In genomic region chr2:46013726-46014125, GRCh38 we compare ENCODE assay signal across 15 cellular contexts.
DNase-seq lines count a peak whose midpoint lies in the region; ATAC-seq, FAIRE-seq and TF ChIP-seq lines count a peak whose summit lies in the region.
"Had no signal": no experiment of that assay in that cellular context is flagged by ENCODE, and none has a peak within 500 bp of the region (broad histone marks: within the 10 kb centered on the region; RNA-seq: fewer than 3 reads in every experiment).

No MANE protein-coding gene starts in this region.

- H3K9ac ChIP-seq in HepG2 (ENCODE audit: insufficient read depth, low read depth, low read length) (no peak overlapping the region), IMR-90 (ENCODE audit: low read depth, low read length) (no peak overlapping the region), mesendoderm (ENCODE audit: low read length) (no peak overlapping the region)

- peak overlapping the region; percentile 10; the same call in 1 of the 2 replicates for H4K91ac ChIP-seq in IMR-90 (ENCODE audit: insufficient read depth, low read depth, low read length)

- in situ Hi-C loops in HepG2 (cut with HindIII; ENCODE audit: extremely low pct_ligation_motif_present, low pct_unique_long_range_greater_than_20kb) (loop anchor here (10.0 kb wide), 1 partner anchor 351 kb away; no protein-coding TSS in a partner anchor), IMR-90 (cut with MboI; ENCODE audit: low sequenced_read_pairs) (loop anchor here (25.0 kb wide), 1 partner anchor 349 kb away; no protein-coding TSS in a partner anchor)

- no peaks in the 10 kb centered on the region for H4K20me1 ChIP-seq in HepG2 (ENCODE audit: insufficient read depth, low read length)
- no peaks in the 10 kb centered on the region for H4K20me1 ChIP-seq in IMR-90 (ENCODE audit: insufficient read depth, low read length)

- H3K9me3 ChIP-seq in HepG2 (ENCODE audit: low read length) (no peaks in the 10 kb centered on the region), right lobe of liver (no peaks in the 10 kb centered on the region), IMR-90 (ENCODE audit: control insufficient read depth, insufficient read depth, low read length) (no peaks in the 10 kb centered on the region), MG63 (no peaks in the 10 kb centered on the region), ovary (no peaks in the 10 kb centered on the region)

- intact Hi-C loops in HepG2 (cut with micrococcal nuclease; ENCODE audit: unreplicated experiment) (loop anchor here (5.0 kb wide), 1 partner anchor 284 kb away; the partner anchor contains the start of gene EPAS1), right lobe of liver (cut with DNase I) (loop anchor here in 1 of 2 donors (10.0 kb wide), 1 partner anchor 351 kb away; no protein-coding TSS in a partner anchor), IMR-90 (cut with micrococcal nuclease) (no loop called here), ovary (cut with DNase I) (loop anchor here in 2 of 4 donors (5.0 to 10.0 kb wide), 2 partner anchors 349 to 351 kb away; no protein-coding TSS in a partner anchor)

- H4K5ac ChIP-seq in IMR-90 (ENCODE audit: low read depth, low read length) (peak overlapping the region; percentile 53; the same call in 1 of the 2 replicates), mesendoderm (ENCODE audit: low read length) (no peak overlapping the region)

- H3K14ac ChIP-seq in IMR-90 (replicated peaks; ENCODE audit: low read depth, low read length): no peak overlapping the region

- peaks cover 8 to 32% of the 10 kb centered on the region in 2 experiments for H3K79me1 ChIP-seq in IMR-90 (ENCODE audit: low read depth in 1 of 2, low read length in 2 of 2)
- H3K79me1 ChIP-seq in mesendoderm (ENCODE audit: low read length): no peaks in the 10 kb centered on the region

- H4K8ac ChIP-seq in IMR-90 (ENCODE audit: low read depth in 2 of 2, low read length in 2 of 2): no peak overlapping the region
- H4K8ac ChIP-seq in mesendoderm (ENCODE audit: low read depth, low read length): no peak overlapping the region

- H3K4ac ChIP-seq in IMR-90 (ENCODE audit: low read depth, low read length) (peak overlapping the region; percentile 9), mesendoderm (ENCODE audit: low read depth, low read length) (peak overlapping the region; percentile 9)

- H3K4me1 ChIP-seq in HepG2 (ENCODE audit: insufficient read depth, low read length) (no peaks in the 10 kb centered on the region), right lobe of liver (peaks cover 0 to 17% (median 8%) of the 10 kb centered on the region in 4 donors), IMR-90 (ENCODE audit: control insufficient read depth, insufficient read depth, low read length) (peaks cover 28% of the 10 kb centered on the region), mesendoderm (ENCODE audit: control insufficient read depth, low read depth, low read length) (peaks cover 12% of the 10 kb centered on the region), ovary (ENCODE audit: insufficient read depth) (no peaks in the 10 kb centered on the region)

- H2AFZ ChIP-seq in HepG2 (ENCODE audit: low read length) (no peak overlapping the region), IMR-90 (replicated peaks; ENCODE audit: low read length, poor library complexity) (no peak overlapping the region)

- CTCF ChIA-PET in HepG2 (lab: Yijun Ruan, JAX; ENCODE audit: low intra/inter-chr PET ratio, low total read pairs) (no interaction called here), IMR-90 (lab: Yijun Ruan, JAX) (interaction anchor here (1.4 to 1.7 kb wide), 2 partner anchors 16 to 280 kb away, joined by 4 read pairs; no protein-coding TSS in a partner anchor)

- H3K79me2 ChIP-seq in HepG2 (ENCODE audit: insufficient read depth, low read length) (no peaks in the 10 kb centered on the region), mesendoderm (ENCODE audit: control insufficient read depth, insufficient read depth, low read length) (no peaks in the 10 kb centered on the region)

- DNase-seq in HepG2 (ENCODE audit: low spot score): no peak
- no peak for DNase-seq in right lobe of liver
- DNase-seq in IMR-90: no peak
- DNase-seq in mesendoderm: no peak
- DNase-seq in MG63: no peak
- no peak for DNase-seq in ovary
- no peak for DNase-seq in NCI-H1092 (lab: John Stamatoyannopoulos, UW)
- DNase-seq: ACHN; C1 segment of cervical spinal cord; Calu3; CD4-positive, alpha-beta T cell; DMS 273 treated with DMSO at 0.1 percent for 48 hours; DMS79 had no signal

- H3K56ac ChIP-seq in IMR-90 (ENCODE audit: extremely low read depth, insufficient read depth, low read length) (no peak overlapping the region), mesendoderm (ENCODE audit: low read length) (no peak overlapping the region)

- TF ChIP-seq EP300 in HepG2 (IDR thresholded peaks at IDR 0.05; ENCODE audit: low read depth in 2 of 2, low read length in 2 of 2) (no peak), HepG2 (CRISPR knock-in tag; IDR thresholded peaks at IDR 0.05; ENCODE audit: borderline replicate concordance) (no peak), ovary (IDR thresholded peaks at IDR 0.05) (no peak)

- dilution Hi-C loops in IMR-90 (cut with HindIII; ENCODE audit: low sequenced_read_pairs, unreplicated experiment): no loop called here

- H2AK5ac ChIP-seq in IMR-90 (ENCODE audit: low read depth, low read length) (peak overlapping the region; percentile 10; the same call in 1 of the 2 replicates), mesendoderm (ENCODE audit: low read length) (no peak overlapping the region)

- TF ChIP-seq POLR2A in HepG2 (IDR thresholded peaks at IDR 0.05; ENCODE audit: insufficient read depth in 1 of 2, low read depth in 2 of 2, low read length in 2 of 2): no peak
- TF ChIP-seq POLR2A in right lobe of liver (IDR thresholded peaks at IDR 0.05): no peak
- no peak for TF ChIP-seq POLR2A in IMR-90 (IDR thresholded peaks at IDR 0.05; ENCODE audit: low read depth, low read length)
- TF ChIP-seq POLR2A in ovary (IDR thresholded peaks at IDR 0.05): no peak

- H3K27ac ChIP-seq in HepG2 (ENCODE audit: extremely low read length, insufficient read depth, low read length): no peak overlapping the region
- no peak overlapping the region for H3K27ac ChIP-seq in right lobe of liver
- H3K27ac ChIP-seq in IMR-90 (ENCODE audit: insufficient read depth, low read length): no peak overlapping the region
- no peak overlapping the region for H3K27ac ChIP-seq in mesendoderm (ENCODE audit: low read depth, low read length)
- H3K27ac ChIP-seq in ovary: no peak overlapping the region

- ATAC-seq in HepG2: no peak
- no peak for ATAC-seq in right lobe of liver
- no peak for ATAC-seq in IMR-90 (ENCODE audit: low read depth)
- ATAC-seq: GM12878 had no signal

- FAIRE-seq in HepG2 (lab: Jason Lieb, UNC): no peak
- FAIRE-seq: GM12878, GM18507 had no signal

- H3K4me3 ChIP-seq in HepG2 (replicated peaks in 1 of 3; ENCODE audit: insufficient read depth in 1 of 3, low read depth in 2 of 3, low read length in 3 of 3): no peak overlapping the region
- no peak overlapping the region for H3K4me3 ChIP-seq in right lobe of liver
- H3K4me3 ChIP-seq in IMR-90 (ENCODE audit: insufficient read depth, low read depth, low read length): no peak overlapping the region
- H3K4me3 ChIP-seq in mesendoderm (ENCODE audit: low read length): no peak overlapping the region
- no peak overlapping the region for H3K4me3 ChIP-seq in MG63
- H3K4me3 ChIP-seq in ovary: no peak overlapping the region
- H3K4me3 ChIP-seq: GM12878 had no signal

- TF ChIP-seq CTCF in HepG2 (CRISPR knock-in tag; IDR thresholded peaks at IDR 0.05) (no peak), right lobe of liver (IDR thresholded peaks at IDR 0.05) (no peak), IMR-90 (conservative IDR thresholded peaks at IDR 0.05; ENCODE audit: low read depth, low read length) (no peak), ovary (IDR thresholded peaks at IDR 0.05) (no peak)

- H2BK20ac ChIP-seq in IMR-90 (ENCODE audit: low read depth, low read length): 0 out of 2 replicates have a peak overlapping the region, but pooled peaks have one; percentile 42

- H3K27me3 ChIP-seq in HepG2 (ENCODE audit: control insufficient read depth in 1 of 2, insufficient read depth in 2 of 2, low read length in 2 of 2): no peaks in the 10 kb centered on the region
- no peaks in the 10 kb centered on the region for H3K27me3 ChIP-seq in right lobe of liver
- no peaks in the 10 kb centered on the region for H3K27me3 ChIP-seq in IMR-90 (ENCODE audit: control insufficient read depth, insufficient read depth, low read length)
- no peaks in the 10 kb centered on the region for H3K27me3 ChIP-seq in mesendoderm (ENCODE audit: insufficient read depth, low read length, poor library complexity)
- H3K27me3 ChIP-seq in MG63: no peaks in the 10 kb centered on the region
- H3K27me3 ChIP-seq in ovary: no peaks in the 10 kb centered on the region

- H2BK5ac ChIP-seq in IMR-90 (ENCODE audit: low read depth, low read length, poor library complexity, severe bottlenecking): peak overlapping the region; percentile 26
- no peak overlapping the region for H2BK5ac ChIP-seq in mesendoderm (ENCODE audit: low read length)

- H2AK9ac ChIP-seq in IMR-90 (replicated peaks; ENCODE audit: low read depth, low read length, poor library complexity): no peak overlapping the region

- BruUV-seq in HepG2 (replicated peaks; lab: Mats Ljungman, UMichigan) (no TSS peak), IMR-90 (replicated peaks; lab: Mats Ljungman, UMichigan) (no TSS peak)

- H3K18ac ChIP-seq in IMR-90 (ENCODE audit: low read depth, low read length): peak overlapping the region; percentile 62; the same call in 1 of the 2 replicates
- no peak overlapping the region for H3K18ac ChIP-seq in mesendoderm (ENCODE audit: low read length)

- H2BK15ac ChIP-seq in IMR-90 (ENCODE audit: low read depth, low read length) (peak overlapping the region; percentile 39; the same call in 2 of the 3 replicates), mesendoderm (replicated peaks; ENCODE audit: low read depth) (peak overlapping the region; percentile 9)

- POLR2A ChIA-PET in HepG2 (lab: Yijun Ruan, JAX): no interaction called here
- POLR2A ChIA-PET in IMR-90 (lab: Charles Lee; ENCODE audit: unreplicated experiment): no interaction called here

- H3K36me3 ChIP-seq in HepG2 (replicated peaks in 1 of 2; ENCODE audit: control insufficient read depth in 1 of 2, insufficient read depth in 2 of 2, low read length in 2 of 2) (no peaks in the 10 kb centered on the region), right lobe of liver (peaks cover 0 to 3% (median 0%) of the 10 kb centered on the region in 4 donors), IMR-90 (ENCODE audit: control insufficient read depth, insufficient read depth, low read length) (peaks cover 5% of the 10 kb centered on the region), mesendoderm (ENCODE audit: control insufficient read depth, insufficient read depth, low read length) (no peaks in the 10 kb centered on the region), MG63 (peaks cover 42% of the 10 kb centered on the region), ovary (no peaks in the 10 kb centered on the region)

- H2BK120ac ChIP-seq in IMR-90 (ENCODE audit: low read depth, low read length): peak overlapping the region; percentile 69
- H2BK120ac ChIP-seq in mesendoderm (ENCODE audit: low read depth, low read length): no peak overlapping the region

- H3K4me2 ChIP-seq in HepG2 (ENCODE audit: low read depth, low read length): no peak overlapping the region
- H3K4me2 ChIP-seq in IMR-90 (ENCODE audit: low read depth, low read length): no peak overlapping the region
- no peak overlapping the region for H3K4me2 ChIP-seq in mesendoderm (ENCODE audit: low read length)

- WGBS in HepG2 (ENCODE audit: low lambda C conversion rate): 92% methylated on average over 5 of the region's 5 CpGs
- 93% methylated on average over 4 of the region's 5 CpGs for WGBS in right lobe of liver (ENCODE audit: insufficient coverage, low coverage, low lambda C conversion rate, missing lambda C conversion rate)
- WGBS in IMR-90 (ENCODE audit: extremely low coverage in 2 of 2, insufficient read length in 1 of 2), 2 experiments: 100% methylated on average over 3 of the region's 5 CpGs; no CpG with 5 or more reads in 1 of the 2 experiments
- WGBS in mesendoderm (ENCODE audit: extremely low coverage, insufficient coverage, low lambda C conversion rate): no CpG with 5 or more reads among the region's 5 CpGs
- whole genome bisulfite sequencing in ovary, 3 donors: 93 to 98% (median 95%) methylated on average over 5 of the region's 5 CpGs

- H3K9me1 ChIP-seq in IMR-90 (ENCODE audit: insufficient read depth, low read length): peaks cover 18% of the 10 kb centered on the region

- no peak for TF ChIP-seq RAD21 in HepG2 (CRISPR knock-in tag; IDR thresholded peaks at IDR 0.05)
- TF ChIP-seq RAD21 in IMR-90 (IDR thresholded peaks at IDR 0.05; ENCODE audit: low read length): no peak

- no peak overlapping the region; the same call in 1 of the 2 replicates for H3K23ac ChIP-seq in IMR-90 (ENCODE audit: low read depth, low read length)
- H3K23ac ChIP-seq in mesendoderm (ENCODE audit: low read length): peak overlapping the region; percentile 31
